9 cellular contexts compared by ENCODE assay signal in the genomic region with DNA sequence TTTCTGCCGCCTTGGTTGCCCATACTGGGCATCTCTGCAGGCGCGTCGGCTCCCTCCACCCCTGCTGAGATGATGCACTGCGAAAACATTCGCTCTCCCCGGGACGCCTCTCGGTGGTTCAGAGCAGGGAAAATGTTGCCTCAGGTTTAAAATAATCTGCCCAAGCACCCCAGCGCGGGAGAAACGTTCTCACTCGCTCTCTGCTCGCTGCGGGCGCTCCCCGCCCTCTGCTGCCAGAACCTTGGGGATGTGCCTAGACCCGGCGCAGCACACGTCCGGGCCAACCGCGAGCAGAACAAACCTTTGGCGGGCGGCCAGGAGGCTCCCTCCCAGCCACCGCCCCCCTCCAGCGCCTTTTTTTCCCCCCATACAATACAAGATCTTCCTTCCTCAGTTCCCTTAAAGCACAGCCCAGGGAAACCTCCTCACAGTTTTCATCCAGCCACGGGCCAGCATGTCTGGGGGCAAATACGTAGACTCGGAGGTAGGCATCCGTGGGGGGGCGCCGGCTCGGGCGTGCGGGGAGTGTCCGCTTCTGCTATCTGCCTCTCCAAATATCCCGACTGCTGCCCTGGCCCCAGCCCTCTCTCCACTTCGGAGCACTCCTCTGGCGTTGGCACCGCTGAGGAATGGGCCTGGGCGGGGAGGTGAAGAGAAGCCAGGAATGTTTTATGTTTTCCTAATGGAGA. TPM values are rescaled to one million over a fixed set of nuclear protein-coding genes. Genes with fewer than 3 reads are reported as not detected.
DNase-seq lines count a peak whose midpoint lies in the region; ATAC-seq and TF ChIP-seq lines count a peak whose summit lies in the region.
"Had no signal": no experiment of that assay in that cellular context is flagged by ENCODE, and none has a peak within 500 bp of the region (broad histone marks: within the 10 kb centered on the region; RNA-seq: fewer than 3 reads in every experiment).

A gene with protein sequence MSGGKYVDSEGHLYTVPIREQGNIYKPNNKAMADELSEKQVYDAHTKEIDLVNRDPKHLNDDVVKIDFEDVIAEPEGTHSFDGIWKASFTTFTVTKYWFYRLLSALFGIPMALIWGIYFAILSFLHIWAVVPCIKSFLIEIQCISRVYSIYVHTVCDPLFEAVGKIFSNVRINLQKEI (plus strand): TSS at position 428 of the 689 bp plus-strand sequence. CDS start 27 bp downstream, at position 455.

- H3K27ac Mint-ChIP-seq in central memory CD8-positive, alpha-beta T cell (ENCODE audit: low read depth): peak within 1 kb of the TSS; percentile 70
- H3K27ac Mint-ChIP-seq in immature natural killer cell: no peak within 1 kb of the TSS

- peak within 1 kb of the TSS; percentile 82 to 85 (median 82) for H3K27ac ChIP-seq in gastrocnemius medialis

- peak in 2 of 5 experiments; percentile 9 to 21 for TF ChIP-seq CTCF in gastrocnemius medialis (IDR thresholded peaks at IDR 0.05 in 4 of 5, conservative IDR thresholded peaks at IDR 0.05 in 1 of 5)

- peak; percentile 53 to 67 for TF ChIP-seq POLR2A in gastrocnemius medialis (IDR thresholded peaks at IDR 0.05)

- H3K27me3 ChIP-seq in gastrocnemius medialis: no peaks in the 10 kb centered on the region

- in situ Hi-C loops in gastrocnemius medialis (cut with MboI; ENCODE audit: low sequenced_read_pairs in 4 of 4): loop anchor here (5.0 to 10.0 kb wide), 3 partner anchors 60 to 267 kb away; no protein-coding TSS in a partner anchor

- ATAC-seq in HG03378 (IDR thresholded peaks at IDR 0.05; ENCODE audit: unreplicated experiment) (peak; percentile 30), gastrocnemius medialis (peak; percentile 57 to 59), HG02938 (IDR thresholded peaks at IDR 0.05; ENCODE audit: unreplicated experiment) (no peak)
- peak; percentile 37 for ATAC-seq in central memory CD8-positive, alpha-beta T cell (replicated peaks; ENCODE audit: extremely low read depth, poor library complexity, severe bottlenecking)

- peaks cover 21% of the 10 kb centered on the region for H3K4me1 Mint-ChIP-seq in central memory CD8-positive, alpha-beta T cell
- peaks cover 28 to 32% of the 10 kb centered on the region in 2 donors for H3K4me1 Mint-ChIP-seq in immature natural killer cell

- H3K36me3 Mint-ChIP-seq in central memory CD8-positive, alpha-beta T cell (ENCODE audit: insufficient read depth): peaks cover 4% of the 10 kb centered on the region
- H3K36me3 Mint-ChIP-seq in immature natural killer cell: no peaks in the 10 kb centered on the region

- peak within 1 kb of the TSS; percentile 59 to 79 (median 70) for H3K4me3 ChIP-seq in gastrocnemius medialis

- H3K9me3 Mint-ChIP-seq in central memory CD8-positive, alpha-beta T cell: no peaks in the 10 kb centered on the region
- peaks cover 0 to 2% (median 0%) of the 10 kb centered on the region in 6 donors for H3K9me3 Mint-ChIP-seq in immature natural killer cell

- H3K4me1 ChIP-seq in gastrocnemius medialis: peaks cover 0 to 14% of the 10 kb centered on the region in 2 donors

- no peaks in the 10 kb centered on the region for H3K9me3 ChIP-seq in gastrocnemius medialis

- H3K27me3 Mint-ChIP-seq in central memory CD8-positive, alpha-beta T cell: peaks cover 70% of the 10 kb centered on the region
- H3K27me3 Mint-ChIP-seq in immature natural killer cell (ENCODE audit: low read depth in 3 of 3): peaks cover 30 to 41% (median 38%) of the 10 kb centered on the region in 3 donors

- peak; percentile 50 for DNase-seq in D341Med (ENCODE audit: low spot score)
- peak; percentile 28 for DNase-seq in T-helper 9 cell
- peak in 1 of 2 donors; percentile 18 for DNase-seq in central memory CD8-positive, alpha-beta T cell (ENCODE audit: low spot score in 2 of 2)
- DNase-seq in immature natural killer cell: peak; percentile 19 to 35 (median 27)
- DNase-seq in gastrocnemius medialis: peak; percentile 54 to 58
- no peak for DNase-seq in DMS153 (lab: John Stamatoyannopoulos, UW)

- H3K4me3 Mint-ChIP-seq in central memory CD8-positive, alpha-beta T cell: peak within 1 kb of the TSS; percentile 79
- H3K4me3 Mint-ChIP-seq in immature natural killer cell: peak within 1 kb of the TSS; percentile 72 to 86 (median 83)

- H3K36me3 ChIP-seq in gastrocnemius medialis: peaks cover 0 to 4% of the 10 kb centered on the region in 2 donors

- intact Hi-C loops in gastrocnemius medialis (cut with DNase I; ENCODE audit: low total_unique reads): loop anchor here (2.0 to 5.0 kb wide), 2 partner anchors 24 to 283 kb away; no protein-coding TSS in a partner anchor

RNA-seq across cellular contexts. Expression of the gene that starts here (rescaled TPM):
- polyA plus RNA-seq in immature natural killer cell: 1 to 10 TPM in 1 of 3 donors, under 1 TPM in 1, not detected in 1; 0.53 to 2.2 TPM
- total RNA-seq in gastrocnemius medialis: 10 to 100 TPM; 64.7 to 87.8 (median 71.2) TPM
- total RNA-seq: T-helper 2 cell treated with Interferon-gamma antibody and Interleukin-4, amounts not matched to agents 100 ng/mL and 5 ng/mL, for 36 hours had no signal
